ENCODE assay signal across 1 cellular context in the genomic region with DNA sequence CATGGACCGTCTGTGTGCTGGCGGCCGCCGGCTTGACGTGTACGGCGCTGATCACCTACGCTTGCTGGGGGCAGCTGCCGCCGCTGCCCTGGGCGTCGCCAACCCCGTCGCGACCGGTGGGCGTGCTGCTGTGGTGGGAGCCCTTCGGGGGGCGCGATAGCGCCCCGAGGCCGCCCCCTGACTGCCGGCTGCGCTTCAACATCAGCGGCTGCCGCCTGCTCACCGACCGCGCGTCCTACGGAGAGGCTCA.
TF ChIP-seq lines count a peak whose summit lies in the region.

No MANE protein-coding gene starts in this region.

TF ChIP-seq in HepG2, 621 proteins besides CTCF, POLR2A, EP300 and RAD21:
- no peak for TF ChIP-seq RAD51 (IDR thresholded peaks at IDR 0.05; ENCODE audit: borderline replicate concordance)
- TF ChIP-seq, protein P1, sequence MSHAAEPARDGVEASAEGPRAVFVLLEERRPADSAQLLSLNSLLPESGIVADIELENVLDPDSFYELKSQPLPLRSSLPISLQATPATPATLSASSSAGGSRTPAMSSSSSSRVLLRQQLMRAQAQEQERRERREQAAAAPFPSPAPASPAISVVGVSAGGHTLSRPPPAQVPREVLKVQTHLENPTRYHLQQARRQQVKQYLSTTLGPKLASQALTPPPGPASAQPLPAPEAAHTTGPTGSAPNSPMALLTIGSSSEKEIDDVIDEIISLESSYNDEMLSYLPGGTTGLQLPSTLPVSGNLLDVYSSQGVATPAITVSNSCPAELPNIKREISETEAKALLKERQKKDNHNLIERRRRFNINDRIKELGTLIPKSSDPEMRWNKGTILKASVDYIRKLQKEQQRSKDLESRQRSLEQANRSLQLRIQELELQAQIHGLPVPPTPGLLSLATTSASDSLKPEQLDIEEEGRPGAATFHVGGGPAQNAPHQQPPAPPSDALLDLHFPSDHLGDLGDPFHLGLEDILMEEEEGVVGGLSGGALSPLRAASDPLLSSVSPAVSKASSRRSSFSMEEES (CRISPR knock-in tag; IDR thresholded peaks at IDR 0.05) = no peak
- no peak for TF ChIP-seq GPN1 (CRISPR knock-in tag; IDR thresholded peaks at IDR 0.05; ENCODE audit: borderline replicate concordance)
- TF ChIP-seq SIN3A (IDR thresholded peaks at IDR 0.05; ENCODE audit: borderline replicate concordance, low read depth, low read length) = no peak
- TF ChIP-seq, protein P2, sequence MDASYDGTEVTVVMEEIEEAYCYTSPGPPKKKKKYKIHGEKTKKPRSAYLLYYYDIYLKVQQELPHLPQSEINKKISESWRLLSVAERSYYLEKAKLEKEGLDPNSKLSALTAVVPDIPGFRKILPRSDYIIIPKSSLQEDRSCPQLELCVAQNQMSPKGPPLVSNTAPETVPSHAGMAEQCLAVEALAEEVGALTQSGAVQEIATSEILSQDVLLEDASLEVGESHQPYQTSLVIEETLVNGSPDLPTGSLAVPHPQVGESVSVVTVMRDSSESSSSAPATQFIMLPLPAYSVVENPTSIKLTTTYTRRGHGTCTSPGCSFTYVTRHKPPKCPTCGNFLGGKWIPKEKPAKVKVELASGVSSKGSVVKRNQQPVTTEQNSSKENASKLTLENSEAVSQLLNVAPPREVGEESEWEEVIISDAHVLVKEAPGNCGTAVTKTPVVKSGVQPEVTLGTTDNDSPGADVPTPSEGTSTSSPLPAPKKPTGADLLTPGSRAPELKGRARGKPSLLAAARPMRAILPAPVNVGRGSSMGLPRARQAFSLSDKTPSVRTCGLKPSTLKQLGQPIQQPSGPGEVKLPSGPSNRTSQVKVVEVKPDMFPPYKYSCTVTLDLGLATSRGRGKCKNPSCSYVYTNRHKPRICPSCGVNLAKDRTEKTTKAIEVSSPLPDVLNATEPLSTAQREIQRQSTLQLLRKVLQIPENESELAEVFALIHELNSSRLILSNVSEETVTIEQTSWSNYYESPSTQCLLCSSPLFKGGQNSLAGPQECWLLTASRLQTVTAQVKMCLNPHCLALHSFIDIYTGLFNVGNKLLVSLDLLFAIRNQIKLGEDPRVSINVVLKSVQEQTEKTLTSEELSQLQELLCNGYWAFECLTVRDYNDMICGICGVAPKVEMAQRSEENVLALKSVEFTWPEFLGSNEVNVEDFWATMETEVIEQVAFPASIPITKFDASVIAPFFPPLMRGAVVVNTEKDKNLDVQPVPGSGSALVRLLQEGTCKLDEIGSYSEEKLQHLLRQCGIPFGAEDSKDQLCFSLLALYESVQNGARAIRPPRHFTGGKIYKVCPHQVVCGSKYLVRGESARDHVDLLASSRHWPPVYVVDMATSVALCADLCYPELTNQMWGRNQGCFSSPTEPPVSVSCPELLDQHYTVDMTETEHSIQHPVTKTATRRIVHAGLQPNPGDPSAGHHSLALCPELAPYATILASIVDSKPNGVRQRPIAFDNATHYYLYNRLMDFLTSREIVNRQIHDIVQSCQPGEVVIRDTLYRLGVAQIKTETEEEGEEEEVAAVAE (CRISPR knock-in tag; IDR thresholded peaks at IDR 0.05; ENCODE audit: borderline replicate concordance) = no peak
- TF ChIP-seq HMG20B (CRISPR knock-in tag; conservative IDR thresholded peaks at IDR 0.05) = no peak
- TF ChIP-seq REPIN1 (CRISPR knock-in tag; IDR thresholded peaks at IDR 0.05; ENCODE audit: borderline replicate concordance, low read depth) = no peak
- TF ChIP-seq, protein P3, sequence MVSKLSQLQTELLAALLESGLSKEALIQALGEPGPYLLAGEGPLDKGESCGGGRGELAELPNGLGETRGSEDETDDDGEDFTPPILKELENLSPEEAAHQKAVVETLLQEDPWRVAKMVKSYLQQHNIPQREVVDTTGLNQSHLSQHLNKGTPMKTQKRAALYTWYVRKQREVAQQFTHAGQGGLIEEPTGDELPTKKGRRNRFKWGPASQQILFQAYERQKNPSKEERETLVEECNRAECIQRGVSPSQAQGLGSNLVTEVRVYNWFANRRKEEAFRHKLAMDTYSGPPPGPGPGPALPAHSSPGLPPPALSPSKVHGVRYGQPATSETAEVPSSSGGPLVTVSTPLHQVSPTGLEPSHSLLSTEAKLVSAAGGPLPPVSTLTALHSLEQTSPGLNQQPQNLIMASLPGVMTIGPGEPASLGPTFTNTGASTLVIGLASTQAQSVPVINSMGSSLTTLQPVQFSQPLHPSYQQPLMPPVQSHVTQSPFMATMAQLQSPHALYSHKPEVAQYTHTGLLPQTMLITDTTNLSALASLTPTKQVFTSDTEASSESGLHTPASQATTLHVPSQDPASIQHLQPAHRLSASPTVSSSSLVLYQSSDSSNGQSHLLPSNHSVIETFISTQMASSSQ (IDR thresholded peaks at IDR 0.05; ENCODE audit: low read depth) = no peak
- TF ChIP-seq, protein P3 (CRISPR knock-in tag; IDR thresholded peaks at IDR 0.05; ENCODE audit: borderline replicate concordance) = no peak
- no peak for TF ChIP-seq ATAD3A (CRISPR knock-in tag; IDR thresholded peaks at IDR 0.05)
